Comparison of ENCODE assay signal across 9 cellular contexts in the genomic region with DNA sequence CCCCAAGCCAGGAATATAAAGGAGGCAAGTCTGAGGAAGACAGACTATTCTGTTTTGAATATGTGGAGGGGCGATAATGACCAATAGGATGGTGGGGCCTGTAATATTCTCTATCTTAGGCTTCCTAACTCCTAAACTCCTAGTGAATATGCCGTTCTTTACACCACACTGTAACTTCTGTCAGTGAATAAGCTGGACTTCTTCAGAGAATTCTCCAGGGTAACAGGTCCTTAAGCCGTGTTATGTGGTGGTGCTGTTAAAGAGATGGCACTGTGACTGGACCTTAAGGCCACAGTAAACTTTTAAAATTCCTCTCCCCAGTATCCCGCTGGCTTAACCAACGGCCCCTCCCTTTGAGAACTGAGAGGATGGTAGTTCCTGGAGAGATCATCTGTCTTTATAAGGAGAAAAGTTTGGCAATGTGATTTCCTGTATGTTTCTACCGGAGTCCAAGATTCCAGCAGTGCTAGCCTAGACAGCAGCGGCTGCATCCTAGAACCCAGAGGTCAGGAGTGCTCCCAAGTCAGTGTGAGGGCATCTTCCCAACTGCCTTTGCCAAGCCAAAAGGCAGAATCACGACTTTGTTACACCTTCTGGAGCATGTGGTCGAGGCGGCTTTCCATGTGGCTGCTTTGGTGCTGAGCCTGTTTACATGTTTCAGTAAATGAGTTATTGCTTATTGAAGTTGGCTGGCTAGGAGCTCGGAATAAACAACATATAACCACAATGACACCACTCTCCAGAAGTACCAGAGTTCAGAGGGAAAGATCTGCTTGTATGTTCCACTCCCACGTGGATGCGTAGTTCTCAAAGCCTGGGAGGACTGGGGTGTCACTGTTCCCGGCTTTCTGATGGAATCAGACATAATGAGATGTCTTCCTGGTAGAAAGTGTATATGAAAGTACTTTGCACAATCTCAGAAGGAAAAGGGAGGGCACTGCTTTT. TPM values are rescaled to one million over a fixed set of nuclear protein-coding genes. Genes with fewer than 3 reads are reported as not detected.
DNase-seq lines count a peak whose midpoint lies in the region; ATAC-seq and TF ChIP-seq lines count a peak whose summit lies in the region.
"Had no signal": no experiment of that assay in that cellular context is flagged by ENCODE, and none has a peak within 500 bp of the region (broad histone marks: within the 10 kb centered on the region; RNA-seq: fewer than 3 reads in every experiment).

No MANE protein-coding gene starts in this region.

- H3K27me3 ChIP-seq in liver (ENCODE audit: control insufficient read depth in 4 of 4, insufficient read depth in 4 of 4, low read length in 3 of 4) (no peaks in the 10 kb centered on the region), thymus (ENCODE audit: control insufficient read depth, insufficient read depth) (no peaks in the 10 kb centered on the region)

- H3K9me3 Mint-ChIP-seq in activated CD8-positive, alpha-beta T cell treated with anti-CD3 and anti-CD28 coated beads, Interleukin-2, amount 10 ng/mL, durations not matched to agents 7 days and 5 days (ENCODE audit: insufficient read depth), result no peaks in the 10 kb centered on the region
- H3K9me3 Mint-ChIP-seq in activated CD8-positive, alpha-beta T cell treated with anti-CD3 and anti-CD28 coated beads for 36 hours, result no peaks in the 10 kb centered on the region

- no peaks in the 10 kb centered on the region for H3K9me3 ChIP-seq in liver (ENCODE audit: control insufficient read depth in 4 of 4, low read length in 3 of 4)
- H3K9me3 ChIP-seq in thymus (ENCODE audit: control insufficient read depth), result no peaks in the 10 kb centered on the region

- no peak overlapping the region for H3K9ac ChIP-seq in liver (ENCODE audit: low read depth in 1 of 2, low read length in 2 of 2)

- intact Hi-C loops in activated CD8-positive, alpha-beta T cell treated with anti-CD3 and anti-CD28 coated beads for 36 hours (cut with micrococcal nuclease), result no loop called here

- no peak overlapping the region for H3K4me3 Mint-ChIP-seq in activated CD8-positive, alpha-beta T cell treated with anti-CD3 and anti-CD28 coated beads, Interleukin-2, amount 10 ng/mL, durations not matched to agents 7 days and 5 days
- H3K4me3 Mint-ChIP-seq in activated CD8-positive, alpha-beta T cell treated with anti-CD3 and anti-CD28 coated beads for 36 hours, result no peak overlapping the region

- POLR2A ChIA-PET in activated CD8-positive, alpha-beta T cell treated with anti-CD3 and anti-CD28 coated beads, Interleukin-2, amount 10 ng/mL, durations not matched to agents 7 days and 5 days (lab: Charles Lee), result interaction anchor here (9.9 kb wide), 1 partner anchor 13 kb away, joined by 89 read pairs; no protein-coding TSS in a partner anchor
- POLR2A ChIA-PET in activated CD8-positive, alpha-beta T cell treated with anti-CD3 and anti-CD28 coated beads for 36 hours (lab: Charles Lee), result interaction anchor here (1.9 to 27.9 kb wide), 4 partner anchors 9 to 100 kb away, joined by 8 to 1156 read pairs (median 254); no protein-coding TSS in a partner anchor

- no peaks in the 10 kb centered on the region for H3K27me3 Mint-ChIP-seq in activated CD8-positive, alpha-beta T cell treated with anti-CD3 and anti-CD28 coated beads, Interleukin-2, amount 10 ng/mL, durations not matched to agents 7 days and 5 days (ENCODE audit: low read depth)
- no peaks in the 10 kb centered on the region for H3K27me3 Mint-ChIP-seq in activated CD8-positive, alpha-beta T cell treated with anti-CD3 and anti-CD28 coated beads for 36 hours

- no peak for TF ChIP-seq RAD21 in liver (IDR thresholded peaks at IDR 0.05)

- peaks cover 8 to 19% (median 16%) of the 10 kb centered on the region in 4 donors for H3K4me1 ChIP-seq in liver (ENCODE audit: control insufficient read depth in 4 of 4, insufficient read depth in 4 of 4, low read length in 3 of 4)
- no peaks in the 10 kb centered on the region for H3K4me1 ChIP-seq in thymus (ENCODE audit: control insufficient read depth, insufficient read depth, low read length)

- 76% methylated on average over 14 of the region's 14 CpGs for WGBS in liver
- 96% methylated on average over 14 of the region's 14 CpGs for WGBS in thymus

- no peak for DNase-seq in activated CD8-positive, alpha-beta T cell treated with anti-CD3 and anti-CD28 coated beads, Interleukin-2, amount 10 ng/mL, durations not matched to agents 7 days and 5 days
- DNase-seq in activated CD8-positive, alpha-beta T cell treated with anti-CD3 and anti-CD28 coated beads for 36 hours, result no peak
- DNase-seq in astrocyte of the spinal cord (ENCODE audit: low read depth, low spot score), result peak; percentile 90
- no peak for DNase-seq in NCI-H2227 (lab: John Stamatoyannopoulos, UW; ENCODE audit: unreplicated experiment)
- DNase-seq: KBM-7 had no signal

- no peak overlapping the region for H3K4me3 ChIP-seq in astrocyte of the spinal cord (ENCODE audit: low read depth, low read length)
- no peak overlapping the region for H3K4me3 ChIP-seq in liver (ENCODE audit: low read depth in 1 of 3, low read length in 3 of 3)
- no peak overlapping the region for H3K4me3 ChIP-seq in thymus (ENCODE audit: low read length)

- peaks cover 4% of the 10 kb centered on the region for H3K36me3 Mint-ChIP-seq in activated CD8-positive, alpha-beta T cell treated with anti-CD3 and anti-CD28 coated beads, Interleukin-2, amount 10 ng/mL, durations not matched to agents 7 days and 5 days (ENCODE audit: low read depth)
- H3K36me3 Mint-ChIP-seq in activated CD8-positive, alpha-beta T cell treated with anti-CD3 and anti-CD28 coated beads for 36 hours (ENCODE audit: low read depth), result peaks cover 2% of the 10 kb centered on the region

- H3K36me3 ChIP-seq in liver (ENCODE audit: control insufficient read depth in 4 of 4, insufficient read depth in 3 of 4, low read depth in 1 of 4, low read length in 3 of 4), result no peaks in the 10 kb centered on the region
- H3K36me3 ChIP-seq in thymus (ENCODE audit: control insufficient read depth, insufficient read depth), result no peaks in the 10 kb centered on the region

- no peak for ATAC-seq in activated CD8-positive, alpha-beta T cell treated with anti-CD3 and anti-CD28 coated beads, Interleukin-2, amount 10 ng/mL, durations not matched to agents 7 days and 5 days
- no peak for ATAC-seq in activated CD8-positive, alpha-beta T cell treated with anti-CD3 and anti-CD28 coated beads for 36 hours
- ATAC-seq in HG03097 (IDR thresholded peaks at IDR 0.05; ENCODE audit: low FRiP score, unreplicated experiment), result no peak
- no peak for ATAC-seq in GM21367 (IDR thresholded peaks at IDR 0.05; ENCODE audit: unreplicated experiment)

- H3K27ac Mint-ChIP-seq in activated CD8-positive, alpha-beta T cell treated with anti-CD3 and anti-CD28 coated beads, Interleukin-2, amount 10 ng/mL, durations not matched to agents 7 days and 5 days, result peak overlapping the region; percentile 39
- no peak overlapping the region for H3K27ac Mint-ChIP-seq in activated CD8-positive, alpha-beta T cell treated with anti-CD3 and anti-CD28 coated beads for 36 hours

- peaks cover 48% of the 10 kb centered on the region for H3K4me1 Mint-ChIP-seq in activated CD8-positive, alpha-beta T cell treated with anti-CD3 and anti-CD28 coated beads, Interleukin-2, amount 10 ng/mL, durations not matched to agents 7 days and 5 days (ENCODE audit: low read depth)
- H3K4me1 Mint-ChIP-seq in activated CD8-positive, alpha-beta T cell treated with anti-CD3 and anti-CD28 coated beads for 36 hours (ENCODE audit: low read depth), result peaks cover 44% of the 10 kb centered on the region

- in situ Hi-C loops in astrocyte of the spinal cord (cut with HindIII; ENCODE audit: low sequenced_read_pairs), result no loop called here

- CTCF ChIA-PET in activated CD8-positive, alpha-beta T cell treated with anti-CD3 and anti-CD28 coated beads, Interleukin-2, amount 10 ng/mL, durations not matched to agents 7 days and 5 days (lab: Charles Lee), result interaction anchor here (2.2 kb wide), 1 partner anchor 18 kb away, joined by 7 read pairs; no protein-coding TSS in a partner anchor
- CTCF ChIA-PET in activated CD8-positive, alpha-beta T cell treated with anti-CD3 and anti-CD28 coated beads for 36 hours (lab: Charles Lee), result interaction anchor here (1.1 to 6.7 kb wide), 2 partner anchors 7 to 92 kb away, joined by 3 to 40 read pairs; no protein-coding TSS in a partner anchor

- no peak for TF ChIP-seq CTCF in activated CD8-positive, alpha-beta T cell treated with anti-CD3 and anti-CD28 coated beads for 36 hours (IDR thresholded peaks at IDR 0.05)
- no peak for TF ChIP-seq CTCF in astrocyte of the spinal cord (IDR thresholded peaks at IDR 0.05; ENCODE audit: low read depth, low read length)
- TF ChIP-seq CTCF in liver (IDR thresholded peaks at IDR 0.05; ENCODE audit: low read depth, low read length, missing input control), result no peak

- H3K27ac ChIP-seq in liver (ENCODE audit: low read depth in 1 of 2, low read length in 2 of 2) (peak overlapping the region in 1 of 2 donors; percentile 48), thymus (ENCODE audit: low read depth) (peak overlapping the region; percentile 39)

TF ChIP-seq in liver, 16 proteins besides CTCF, POLR2A, EP300 and RAD21 (continues in another document):
- TF ChIP-seq FOXA1 (IDR thresholded peaks at IDR 0.05) (no peak), RXRA (IDR thresholded peaks at IDR 0.05) (peak in 1 of 2 donors; percentile 46), EGR1 (IDR thresholded peaks at IDR 0.05; ENCODE audit: low read depth in 2 of 2) (peak in 1 of 2 donors; percentile 11), NR2F2 (IDR thresholded peaks at IDR 0.05) (peak; percentile 89)
- TF ChIP-seq, protein P1, sequence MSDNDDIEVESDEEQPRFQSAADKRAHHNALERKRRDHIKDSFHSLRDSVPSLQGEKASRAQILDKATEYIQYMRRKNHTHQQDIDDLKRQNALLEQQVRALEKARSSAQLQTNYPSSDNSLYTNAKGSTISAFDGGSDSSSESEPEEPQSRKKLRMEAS (IDR thresholded peaks at IDR 0.05), result no peak

RNA-seq across cellular contexts. Expression of a gene that starts 41.0 kb away (rescaled TPM):
- total RNA-seq in activated CD8-positive, alpha-beta T cell treated with anti-CD3 and anti-CD28 coated beads, Interleukin-2, amount 10 ng/mL, durations not matched to agents 7 days and 5 days, result 10 to 100 TPM; 14.5 to 14.7 TPM
- 10 to 100 TPM in 1 of 2 experiments, 1 to 10 TPM in 1; 7.9 to 11.1 TPM for total RNA-seq in activated CD8-positive, alpha-beta T cell treated with anti-CD3 and anti-CD28 coated beads for 36 hours
- 10 to 100 TPM in 1 of 2 donors, 1 to 10 TPM in 1; 8.5 to 12.7 TPM for total RNA-seq in liver
- polyA plus RNA-seq in liver (1 to 10 TPM; 2.1 to 3.5 TPM), thymus (16.6 TPM)

RNA-seq across cellular contexts. Expression of a gene that starts 41.2 kb away (rescaled TPM):
- 10 to 100 TPM; 47.5 to 48.7 TPM for total RNA-seq in activated CD8-positive, alpha-beta T cell treated with anti-CD3 and anti-CD28 coated beads, Interleukin-2, amount 10 ng/mL, durations not matched to agents 7 days and 5 days
- 10 to 100 TPM; 39.9 to 44.2 TPM for total RNA-seq in activated CD8-positive, alpha-beta T cell treated with anti-CD3 and anti-CD28 coated beads for 36 hours
- 10 to 100 TPM; 17.2 to 22.1 TPM for total RNA-seq in liver
- polyA plus RNA-seq in liver (10 to 100 TPM in 1 of 2 donors, 1 to 10 TPM in 1; 5.6 to 13.4 TPM), thymus (18.8 TPM)
